ENCODE assay signal across 27 cellular contexts in the genomic region with DNA sequence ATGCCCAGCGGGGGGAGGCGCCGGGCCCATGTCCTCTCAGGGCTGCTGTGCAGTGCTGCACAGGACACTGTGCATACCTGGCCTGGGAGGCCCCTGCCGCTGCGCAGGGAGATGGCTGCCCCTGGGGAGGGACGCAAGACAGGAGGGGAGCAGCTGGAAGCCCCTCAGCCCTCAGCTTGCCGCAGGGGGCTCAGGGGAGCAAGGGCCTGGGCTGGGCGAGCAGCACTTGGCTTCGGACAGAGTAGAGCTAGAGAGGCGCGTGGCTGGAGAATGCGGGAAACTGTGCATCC. TPM values are rescaled to one million over a fixed set of nuclear protein-coding genes. Genes with fewer than 3 reads are reported as not detected.
"Had no signal": no experiment of that assay in that cellular context is flagged by ENCODE, and none has a peak within 500 bp of the region (broad histone marks: within the 10 kb centered on the region; RNA-seq: fewer than 3 reads in every experiment).

No MANE protein-coding gene starts in this region.

- H3K4me3 ChIP-seq: colonic mucosa, gastrocnemius medialis, lower lobe of right lung, testis, tibial artery had no signal

- H3K27ac ChIP-seq: colonic mucosa, epithelial cell of prostate, gastrocnemius medialis, lower lobe of right lung, neutrophil, parathyroid adenoma, testis, tibial artery had no signal

- H3K27me3 ChIP-seq: colonic mucosa, gastrocnemius medialis, neutrophil, testis, tibial artery had no signal

- ATAC-seq: esophagus mucosa, gastrocnemius medialis, left ventricle myocardium superior, natural killer cell, sciatic nerve had no signal

- H3K9ac ChIP-seq: parathyroid adenoma had no signal

- H2AFZ ChIP-seq: parathyroid adenoma had no signal

- H3K4me1 ChIP-seq: colonic mucosa, gastrocnemius medialis, lower lobe of right lung, testis, tibial artery had no signal

- FAIRE-seq: keratinocyte had no signal

- H3K9me3 ChIP-seq: colonic mucosa, gastrocnemius medialis, lower lobe of right lung, neutrophil, testis, tibial artery had no signal

- DNase-seq: colonic mucosa; effector CD8-positive, alpha-beta T cell; endodermal cell; foreskin fibroblast; gastrocnemius medialis; head of caudate nucleus; left ventricle myocardium superior; lower lobe of right lung; natural killer cell; stimulated activated CD4-positive, alpha-beta T cell treated with anti-CD3 and anti-CD28 coated beads, Interleukin-4, amount 100 ng/mL, for 4 hours; stimulated activated naive CD4-positive, alpha-beta T cell; substantia nigra; testis; tibial artery had no signal

RNA-seq across cellular contexts. Expression of gene CALR3, which starts 35.4 kb away (rescaled TPM):
- total RNA-seq: chondrocyte, colonic mucosa, esophagus mucosa, gastrocnemius medialis, glomerular endothelial cell, left ventricle myocardium superior, lower lobe of right lung, mononuclear cell, natural killer cell, omental fat pad, progenitor cell of endocrine pancreas, sciatic nerve, urinary bladder had no signal
- polyA plus RNA-seq: keratinocyte, neural cell, urinary bladder had no signal
